In genomic region chr12:50786498-50787231, GRCh38 we compare ENCODE assay signal across 12 cellular contexts. TPM values are rescaled to one million over a fixed set of nuclear protein-coding genes. Genes with fewer than 3 reads are reported as not detected.
A peak's percentile ranks its signal among the peaks of the same experiment; 100 is the strongest.
DNase-seq lines count a peak whose midpoint lies in the region; ATAC-seq and TF ChIP-seq lines count a peak whose summit lies in the region.
"Had no signal": no experiment of that assay in that cellular context is flagged by ENCODE, and none has a peak within 500 bp of the region (broad histone marks: within the 10 kb centered on the region; RNA-seq: fewer than 3 reads in every experiment).

No MANE protein-coding gene starts in this region.

- no peaks in the 10 kb centered on the region for H3K9me3 ChIP-seq in upper lobe of left lung
- H3K9me3 ChIP-seq in CD8-positive, alpha-beta memory T cell (ENCODE audit: low read length) = no peaks in the 10 kb centered on the region

- H3K27me3 ChIP-seq in upper lobe of left lung = no peaks in the 10 kb centered on the region
- H3K27me3 ChIP-seq in CD8-positive, alpha-beta memory T cell (ENCODE audit: insufficient read depth, low read length, poor library complexity, severe bottlenecking) = no peaks in the 10 kb centered on the region
- H3K27me3 ChIP-seq: BLaER1 had no signal

- H3K36me3 Mint-ChIP-seq in activated T-cell treated with anti-CD3 and anti-CD28 coated beads, Interleukin-2, amount 50 U/mL, for 24 hours (ENCODE audit: low read depth) = peaks cover 57% of the 10 kb centered on the region
- H3K36me3 Mint-ChIP-seq in naive thymus-derived CD8-positive, alpha-beta T cell = peaks cover 11 to 57% (median 37%) of the 10 kb centered on the region in 3 donors
- H3K36me3 Mint-ChIP-seq in CD8-positive, alpha-beta memory T cell = peaks cover 15 to 51% (median 20%) of the 10 kb centered on the region in 3 donors

- H3K27ac ChIP-seq in upper lobe of left lung = peak overlapping the region; percentile 55 to 78 (median 64)
- no peak overlapping the region for H3K27ac ChIP-seq in CD8-positive, alpha-beta memory T cell (ENCODE audit: low read depth, low read length)
- H3K27ac ChIP-seq: BLaER1, HL-60 had no signal

- H3K4me3 ChIP-seq in WI38 (ENCODE audit: low read depth, low read length) (peak overlapping the region; percentile 46), upper lobe of left lung (no peak overlapping the region)
- no peak overlapping the region for H3K4me3 ChIP-seq in CD8-positive, alpha-beta memory T cell (ENCODE audit: low read length)
- H3K4me3 ChIP-seq: BLaER1 had no signal

- peaks cover 24% of the 10 kb centered on the region for H3K4me1 Mint-ChIP-seq in activated T-cell treated with anti-CD3 and anti-CD28 coated beads, Interleukin-2, amount 50 U/mL, for 24 hours (ENCODE audit: low read depth)
- H3K4me1 Mint-ChIP-seq in naive thymus-derived CD8-positive, alpha-beta T cell = peaks cover 16 to 27% (median 23%) of the 10 kb centered on the region in 4 donors
- H3K4me1 Mint-ChIP-seq in CD8-positive, alpha-beta memory T cell = peaks cover 20 to 27% (median 27%) of the 10 kb centered on the region in 3 donors

- DNase-seq in activated T-cell treated with anti-CD3 and anti-CD28 coated beads, Interleukin-2, amount 50 U/mL, for 24 hours = no peak
- no peak for DNase-seq in activated T-cell treated with anti-CD3 and anti-CD28 coated beads, Interleukin-2, amount 50 U/mL, for 48 hours
- DNase-seq in iPS-NIHi7 (ENCODE audit: extremely low spot score) = peak; percentile 18
- peak in 1 of 2 donors; percentile 24 for DNase-seq in upper lobe of left lung
- DNase-seq in medulla oblongata (ENCODE audit: extremely low spot score) = no peak
- DNase-seq in naive thymus-derived CD8-positive, alpha-beta T cell = no peak
- DNase-seq in CD8-positive, alpha-beta memory T cell = no peak
- DNase-seq: SHP77 had no signal

- TF ChIP-seq EP300 in upper lobe of left lung (IDR thresholded peaks at IDR 0.05) = peak in 1 of 4 donors; percentile 37

- peak overlapping the region; percentile 30 for H3K27ac Mint-ChIP-seq in activated T-cell treated with anti-CD3 and anti-CD28 coated beads, Interleukin-2, amount 50 U/mL, for 24 hours
- H3K27ac Mint-ChIP-seq in naive thymus-derived CD8-positive, alpha-beta T cell = peak overlapping the region in 4 of 10 donors; percentile 15 to 40 (median 28)
- peak overlapping the region in 3 of 8 donors; percentile 8 to 80 (median 28) for H3K27ac Mint-ChIP-seq in CD8-positive, alpha-beta memory T cell

- H3K27me3 Mint-ChIP-seq in activated T-cell treated with anti-CD3 and anti-CD28 coated beads, Interleukin-2, amount 50 U/mL, for 24 hours = no peaks in the 10 kb centered on the region
- no peaks in the 10 kb centered on the region for H3K27me3 Mint-ChIP-seq in naive thymus-derived CD8-positive, alpha-beta T cell
- no peaks in the 10 kb centered on the region for H3K27me3 Mint-ChIP-seq in CD8-positive, alpha-beta memory T cell

- TF ChIP-seq POLR2A in upper lobe of left lung (IDR thresholded peaks at IDR 0.05) = peak in 1 of 4 donors; percentile 8

- POLR2A ChIA-PET in naive thymus-derived CD8-positive, alpha-beta T cell (lab: Charles Lee) = no interaction called here
- POLR2A ChIA-PET in CD8-positive, alpha-beta memory T cell (lab: Charles Lee) = no interaction called here

- 72 to 75% methylated on average over 3 of the region's 3 CpGs for WGBS in upper lobe of left lung, 2 donors

- H3K9me3 Mint-ChIP-seq in activated T-cell treated with anti-CD3 and anti-CD28 coated beads, Interleukin-2, amount 50 U/mL, for 24 hours = no peaks in the 10 kb centered on the region
- H3K9me3 Mint-ChIP-seq in naive thymus-derived CD8-positive, alpha-beta T cell = peaks cover 0 to 10% (median 0%) of the 10 kb centered on the region in 9 donors
- peaks cover 0 to 4% (median 0%) of the 10 kb centered on the region in 5 donors for H3K9me3 Mint-ChIP-seq in CD8-positive, alpha-beta memory T cell

- ATAC-seq in upper lobe of left lung (ENCODE audit: low FRiP score in 2 of 2) = peak; percentile 71 to 94
- ATAC-seq in naive thymus-derived CD8-positive, alpha-beta T cell = no peak

- peaks cover 0 to 15% (median 0%) of the 10 kb centered on the region in 4 donors for H3K36me3 ChIP-seq in upper lobe of left lung
- H3K36me3 ChIP-seq in CD8-positive, alpha-beta memory T cell (ENCODE audit: insufficient read depth, low read length) = no peaks in the 10 kb centered on the region

- TF ChIP-seq CTCF in WI38 (IDR thresholded peaks at IDR 0.05; ENCODE audit: low read depth, low read length) (no peak), upper lobe of left lung (IDR thresholded peaks at IDR 0.05) (no peak)

- no peak overlapping the region for H3K4me3 Mint-ChIP-seq in activated T-cell treated with anti-CD3 and anti-CD28 coated beads, Interleukin-2, amount 50 U/mL, for 24 hours
- H3K4me3 Mint-ChIP-seq in naive thymus-derived CD8-positive, alpha-beta T cell = no peak overlapping the region
- H3K4me3 Mint-ChIP-seq in CD8-positive, alpha-beta memory T cell = no peak overlapping the region

- CTCF ChIA-PET in CD8-positive, alpha-beta memory T cell (lab: Charles Lee) = no interaction called here

- peaks cover 13 to 19% (median 15%) of the 10 kb centered on the region in 4 donors for H3K4me1 ChIP-seq in upper lobe of left lung
- H3K4me1 ChIP-seq in CD8-positive, alpha-beta memory T cell (ENCODE audit: insufficient read depth, low read length) = peaks cover 4% of the 10 kb centered on the region
- H3K4me1 ChIP-seq: BLaER1 had no signal

RNA-seq across cellular contexts. Expression of gene ATF1, which starts 22.8 kb away (rescaled TPM):
- 10 to 100 TPM; 23.0 to 48.1 (median 33.9) TPM for total RNA-seq in upper lobe of left lung
- total RNA-seq in naive thymus-derived CD8-positive, alpha-beta T cell = 10 to 100 TPM; 44.2 to 46.5 TPM
- polyA plus RNA-seq in naive thymus-derived CD8-positive, alpha-beta T cell = 10 to 100 TPM; 23.5 to 36.3 (median 34.5) TPM
- total RNA-seq in CD8-positive, alpha-beta memory T cell = 10 to 100 TPM; 50.8 to 54.0 TPM
- polyA plus RNA-seq in CD8-positive, alpha-beta memory T cell = 36.8 TPM

RNA-seq across cellular contexts. Expression of gene TMPRSS12, which starts 56.1 kb away (rescaled TPM):
- total RNA-seq in upper lobe of left lung = not detected
- not detected for total RNA-seq in naive thymus-derived CD8-positive, alpha-beta T cell
- not detected for polyA plus RNA-seq in naive thymus-derived CD8-positive, alpha-beta T cell
- total RNA-seq in CD8-positive, alpha-beta memory T cell = not detected
- polyA plus RNA-seq in CD8-positive, alpha-beta memory T cell = not detected
- total RNA-seq: mononuclear cell had no signal

Comparison
In these comparisons a context has a peak if more than half of its experiments do, and no peak if none do; other contexts are left out.
1. ATAC-seq: peak in upper lobe of left lung (2 of 2); none in naive thymus-derived CD8-positive, alpha-beta T cell (0 of 2).